ENCODE assay signal across 8 cellular contexts in the genomic region with DNA sequence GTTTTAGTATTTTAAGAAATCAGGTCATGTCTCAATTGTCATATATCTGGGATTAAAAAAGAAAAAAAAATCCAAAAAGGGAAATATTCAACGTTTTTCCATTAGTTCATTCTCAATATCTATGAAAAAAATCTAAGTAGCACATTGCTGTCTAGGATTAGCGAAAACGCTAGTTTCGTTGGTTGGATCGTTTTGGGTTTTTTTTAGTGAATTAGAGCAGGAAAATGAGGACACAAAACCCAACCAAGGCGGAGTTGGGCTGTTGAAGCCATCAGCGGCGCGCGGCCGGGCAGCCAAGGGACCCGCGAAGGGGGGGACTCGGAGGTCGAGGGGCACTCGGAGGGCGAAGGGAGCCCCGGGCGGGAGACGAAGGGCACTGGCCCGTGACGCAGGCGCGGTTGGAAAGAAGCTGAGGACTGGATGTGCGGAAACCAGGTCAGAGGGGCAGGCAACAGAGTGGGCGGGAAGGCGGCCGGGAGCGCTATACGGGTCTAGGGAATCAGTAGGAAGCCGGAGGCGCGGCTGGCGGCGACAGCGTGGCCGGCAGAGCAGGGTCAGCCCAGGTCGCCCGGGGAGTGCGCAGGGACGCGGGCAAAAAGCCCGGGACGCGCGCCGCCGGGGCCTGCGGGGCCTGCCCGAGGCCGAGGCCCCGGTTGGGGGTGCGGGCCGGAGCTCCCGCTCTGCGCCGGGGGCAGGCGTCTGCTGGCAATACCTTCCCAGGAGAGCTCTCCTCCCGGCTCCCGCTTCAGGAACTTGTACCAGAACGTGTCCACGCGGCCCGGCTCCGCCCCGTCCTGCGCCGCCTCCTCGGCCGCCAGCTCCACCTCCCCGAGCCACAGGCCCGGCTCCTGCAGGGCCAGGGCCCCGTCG. TPM values are rescaled to one million over a fixed set of nuclear protein-coding genes. Genes with fewer than 3 reads are reported as not detected.
DNase-seq lines count a peak whose midpoint lies in the region; TF ChIP-seq lines count a peak whose summit lies in the region.

No MANE protein-coding gene starts in this region.

- peaks cover 57% of the 10 kb centered on the region for H3K79me2 ChIP-seq in DOHH2 (ENCODE audit: control insufficient read depth, low read length)
- peaks cover 16% of the 10 kb centered on the region for H3K79me2 ChIP-seq in neural cell (replicated peaks; ENCODE audit: insufficient read depth, low read length)

- peak overlapping the region; percentile 93 for H3K4me3 ChIP-seq in DOHH2 (ENCODE audit: low read length)
- peak overlapping the region; percentile 86 for H3K4me3 ChIP-seq in neural cell (ENCODE audit: low read length)
- H3K4me3 ChIP-seq in stomach, result peak overlapping the region; percentile 59 to 71 (median 70)

- no peaks in the 10 kb centered on the region for H3K9me2 ChIP-seq in DOHH2 (replicated peaks; ENCODE audit: control insufficient read depth, low read length)
- H3K9me2 ChIP-seq in neural cell (ENCODE audit: insufficient read depth, low read length), result no peaks in the 10 kb centered on the region

- DNase-seq in GOT3 (lab: John Stamatoyannopoulos, UW) (peak; percentile 81), Kasumi-1 (lab: John Stamatoyannopoulos, UW) (peak; percentile 87 to 88), RPMI8226 (peak; percentile 74), fibroblast of the conjunctiva (ENCODE audit: low read depth) (peak; percentile 87), stomach (peak; percentile 87)
- peak; percentile 53 for DNase-seq in activated effector memory CD4-positive, alpha-beta T cell treated with Interleukin-2 at 50 U/mL for 16 hours

- 0 to 1% (median 0%) methylated on average over 36 to 73 of the region's 74 CpGs for WGBS in stomach, 5 donors

- H3K36me3 ChIP-seq in DOHH2 (ENCODE audit: control insufficient read depth, low read length) (peaks cover 27% of the 10 kb centered on the region), neural cell (ENCODE audit: insufficient read depth, low read length) (no peaks in the 10 kb centered on the region), stomach (no peaks in the 10 kb centered on the region)

- no peak for TF ChIP-seq POLR2A in stomach (IDR thresholded peaks at IDR 0.05)

- H2AFZ ChIP-seq in neural cell (ENCODE audit: low read depth, low read length), result peak overlapping the region; percentile 70

- H3K27ac ChIP-seq in DOHH2 (ENCODE audit: low read depth, low read length) (peak overlapping the region; percentile 96), neural cell (ENCODE audit: low read length) (peak overlapping the region; percentile 89), stomach (peak overlapping the region; percentile 96 to 98 (median 97))

- H4K20me1 ChIP-seq in DOHH2 (ENCODE audit: control insufficient read depth, insufficient read depth, low read depth, low read length), result no peaks in the 10 kb centered on the region
- no peaks in the 10 kb centered on the region for H4K20me1 ChIP-seq in neural cell (ENCODE audit: insufficient read depth)

- H3K4me2 ChIP-seq in DOHH2 (ENCODE audit: low read length) (peak overlapping the region; percentile 99), neural cell (ENCODE audit: low read length) (peak overlapping the region; percentile 69)

- peak; percentile 26 for TF ChIP-seq EP300 in neural cell (conservative IDR thresholded peaks at IDR 0.05; ENCODE audit: poor library complexity, severe bottlenecking)
- TF ChIP-seq EP300 in stomach (IDR thresholded peaks at IDR 0.05), result no peak

- no peaks in the 10 kb centered on the region for H3K27me3 ChIP-seq in DOHH2 (ENCODE audit: control insufficient read depth, low read length)
- H3K27me3 ChIP-seq in neural cell (ENCODE audit: insufficient read depth, low read depth, low read length), result no peaks in the 10 kb centered on the region
- H3K27me3 ChIP-seq in stomach, result no peaks in the 10 kb centered on the region

- H3K9me3 ChIP-seq in DOHH2 (ENCODE audit: control insufficient read depth, insufficient read depth, low read length), result peaks cover 15% of the 10 kb centered on the region
- no peaks in the 10 kb centered on the region for H3K9me3 ChIP-seq in neural cell (ENCODE audit: low read length)
- H3K9me3 ChIP-seq in stomach, result no peaks in the 10 kb centered on the region

- H3K4me1 ChIP-seq in DOHH2 (ENCODE audit: control insufficient read depth, low read length) (peaks cover 45% of the 10 kb centered on the region), stomach (peaks cover 0 to 38% (median 17%) of the 10 kb centered on the region in 4 donors)

- intact Hi-C loops in stomach (cut with DNase I; ENCODE audit: low total_unique reads), result no loop called here

- TF ChIP-seq CTCF in DOHH2 (IDR thresholded peaks at IDR 0.05; ENCODE audit: low read depth, low read length, poor library complexity, severe bottlenecking) (no peak), neural cell (IDR thresholded peaks at IDR 0.05; ENCODE audit: poor library complexity, severe bottlenecking) (no peak), stomach (IDR thresholded peaks at IDR 0.05) (no peak)

- TF ChIP-seq RAD21 in neural cell (conservative IDR thresholded peaks at IDR 0.05), result peak; percentile 35

- peak overlapping the region; percentile 91 for H3K9ac ChIP-seq in neural cell (ENCODE audit: low read length)

- peaks cover 23% of the 10 kb centered on the region for H3F3A ChIP-seq in DOHH2 (ENCODE audit: control insufficient read depth, insufficient read depth)
- peaks cover 10% of the 10 kb centered on the region for H3F3A ChIP-seq in neural cell (ENCODE audit: insufficient read depth, low read length, poor library complexity, severe bottlenecking)

TF ChIP-seq in neural cell, 6 proteins besides CTCF, POLR2A, EP300 and RAD21:
- no peak for TF ChIP-seq EZH2 (IDR thresholded peaks at IDR 0.05; ENCODE audit: borderline replicate concordance, insufficient read depth, low read length, poor library complexity, severe bottlenecking)
- no peak for TF ChIP-seq MXI1 (conservative IDR thresholded peaks at IDR 0.05; ENCODE audit: poor library complexity, severe bottlenecking)
- peak; percentile 33 for TF ChIP-seq TAF1 (IDR thresholded peaks at IDR 0.05; ENCODE audit: low read depth)
- TF ChIP-seq SMC3 (conservative IDR thresholded peaks at IDR 0.05; ENCODE audit: poor library complexity), result no peak
- TF ChIP-seq POLR2AphosphoS5 (IDR thresholded peaks at IDR 0.05), result peak; percentile 75
- peak; percentile 49 for TF ChIP-seq REST (IDR thresholded peaks at IDR 0.05; ENCODE audit: borderline replicate concordance)
TF ChIP-seq in neural cell: peak in this region for 3.

RNA-seq across cellular contexts. Expression of gene EPM2A, which starts 0.6 kb away (rescaled TPM):
- polyA plus RNA-seq in neural cell (12.6 and 15.4 TPM in 2 replicates), stomach (1 to 10 TPM; 3.4 to 4.3 (median 4.1) TPM)
- 23.4 and 27.1 TPM in 2 replicates for polyA minus RNA-seq in neural cell
- 10 to 100 TPM; 14.8 to 60.8 (median 25.3) TPM for total RNA-seq in stomach

Comparison
In these comparisons a context has a peak if more than half of its experiments do, and no peak if none do; other contexts are left out.
1. Peak in every context shown above with its lines: DNase-seq, H3K4me3 ChIP-seq and H3K27ac ChIP-seq.